Comparison of ENCODE assay signal across 1 cellular context in genomic region chr19:33472696-33473624, GRCh38.
TF ChIP-seq lines count a peak whose summit lies in the region.

No MANE protein-coding gene starts in this region.

TF ChIP-seq in IMR-90, 13 proteins besides CTCF, POLR2A, EP300 and RAD21:
- TF ChIP-seq MXI1 (IDR thresholded peaks at IDR 0.05; ENCODE audit: borderline replicate concordance, low read depth, low read length) (0 out of 2 replicates have a peak, but pooled peaks have one; percentile 29), NFE2L2 (IDR thresholded peaks at IDR 0.05; ENCODE audit: low read depth, low read length) (peak; percentile 33; the same call in 1 of the 2 replicates), BHLHE40 (IDR thresholded peaks at IDR 0.05; ENCODE audit: low read depth, low read length) (peak; percentile 8; the same call in 1 of the 2 replicates), CHD1 (IDR thresholded peaks at IDR 0.05; ENCODE audit: low read depth, low read length) (no peak), FOS (IDR thresholded peaks at IDR 0.05; ENCODE audit: low read depth, low read length) (peak; percentile 76), MAFK (IDR thresholded peaks at IDR 0.05; ENCODE audit: low read depth, low read length) (peak; percentile 49; the same call in 1 of the 2 replicates), RFX5 (IDR thresholded peaks at IDR 0.05; ENCODE audit: low read depth, low read length) (no peak), SMC3 (IDR thresholded peaks at IDR 0.05; ENCODE audit: low read depth, low read length) (no peak), RCOR1 (IDR thresholded peaks at IDR 0.05; ENCODE audit: insufficient replicate concordance, low read length) (no peak), MAZ (IDR thresholded peaks at IDR 0.05; ENCODE audit: borderline replicate concordance, low read depth, low read length) (no peak), CEBPB (IDR thresholded peaks at IDR 0.05; ENCODE audit: low read depth, low read length) (peak; percentile 72)
- TF ChIP-seq, protein P1, sequence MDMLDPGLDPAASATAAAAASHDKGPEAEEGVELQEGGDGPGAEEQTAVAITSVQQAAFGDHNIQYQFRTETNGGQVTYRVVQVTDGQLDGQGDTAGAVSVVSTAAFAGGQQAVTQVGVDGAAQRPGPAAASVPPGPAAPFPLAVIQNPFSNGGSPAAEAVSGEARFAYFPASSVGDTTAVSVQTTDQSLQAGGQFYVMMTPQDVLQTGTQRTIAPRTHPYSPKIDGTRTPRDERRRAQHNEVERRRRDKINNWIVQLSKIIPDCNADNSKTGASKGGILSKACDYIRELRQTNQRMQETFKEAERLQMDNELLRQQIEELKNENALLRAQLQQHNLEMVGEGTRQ (IDR thresholded peaks at IDR 0.05; ENCODE audit: low read depth, low read length), result no peak
- TF ChIP-seq, protein P2, sequence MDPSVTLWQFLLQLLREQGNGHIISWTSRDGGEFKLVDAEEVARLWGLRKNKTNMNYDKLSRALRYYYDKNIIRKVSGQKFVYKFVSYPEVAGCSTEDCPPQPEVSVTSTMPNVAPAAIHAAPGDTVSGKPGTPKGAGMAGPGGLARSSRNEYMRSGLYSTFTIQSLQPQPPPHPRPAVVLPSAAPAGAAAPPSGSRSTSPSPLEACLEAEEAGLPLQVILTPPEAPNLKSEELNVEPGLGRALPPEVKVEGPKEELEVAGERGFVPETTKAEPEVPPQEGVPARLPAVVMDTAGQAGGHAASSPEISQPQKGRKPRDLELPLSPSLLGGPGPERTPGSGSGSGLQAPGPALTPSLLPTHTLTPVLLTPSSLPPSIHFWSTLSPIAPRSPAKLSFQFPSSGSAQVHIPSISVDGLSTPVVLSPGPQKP (IDR thresholded peaks at IDR 0.05; ENCODE audit: borderline replicate concordance, low read depth, low read length), result no peak
TF ChIP-seq in IMR-90: peak in this region for 6.
